ENCODE assay signal across 28 cellular contexts in the genomic region with DNA sequence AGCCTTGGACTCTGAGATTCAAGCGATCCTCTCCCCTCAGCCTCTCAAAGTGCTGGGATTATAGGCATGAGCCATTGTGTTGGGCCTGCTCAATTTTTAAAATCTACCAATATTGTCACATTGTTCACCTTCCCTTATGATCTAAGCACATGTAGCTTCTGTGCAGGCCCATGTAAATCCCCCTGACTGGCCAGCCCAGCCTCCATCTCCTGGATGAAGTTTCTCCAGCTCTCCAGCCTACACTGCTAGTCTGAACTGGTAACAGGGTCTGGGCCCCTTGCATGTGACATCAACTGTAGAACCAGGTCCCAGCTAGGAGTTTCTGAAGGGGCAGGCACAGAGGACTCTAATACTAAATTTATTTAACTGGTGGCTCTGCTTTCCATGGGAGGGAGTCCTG. TPM values are rescaled to one million over a fixed set of nuclear protein-coding genes. Genes with fewer than 3 reads are reported as not detected.
DNase-seq lines count a peak whose midpoint lies in the region; ATAC-seq, FAIRE-seq and TF ChIP-seq lines count a peak whose summit lies in the region.
"Had no signal": no experiment of that assay in that cellular context is flagged by ENCODE, and none has a peak within 500 bp of the region (broad histone marks: within the 10 kb centered on the region; RNA-seq: fewer than 3 reads in every experiment).

No MANE protein-coding gene starts in this region.

- H3K4me1 ChIP-seq in astrocyte (ENCODE audit: insufficient read depth, low read length) = no peaks in the 10 kb centered on the region
- H3K4me1 ChIP-seq: adrenal gland, body of pancreas, gastrocnemius medialis, SJSA1, suprapubic skin, upper lobe of right lung had no signal

- H3K27me3 Mint-ChIP-seq in activated T-cell treated with anti-CD3 and anti-CD28 coated beads, Interleukin-2, amount 50 U/mL, for 72 hours (ENCODE audit: low read depth) = no peaks in the 10 kb centered on the region
- H3K27me3 Mint-ChIP-seq in astrocyte (ENCODE audit: low read depth, unreplicated experiment) = no peaks in the 10 kb centered on the region
- H3K27me3 Mint-ChIP-seq in natural killer cell (ENCODE audit: low read depth in 2 of 2) = no peaks in the 10 kb centered on the region
- H3K27me3 Mint-ChIP-seq: naive B cell; stimulated activated memory B cell treated with anti-CD40 and anti-IgM and Interleukin-4, amounts not matched to agents 10 μg/mL and 1 μg/mL and 100 μg/mL, for 72 hours had no signal

- H3K4me1 Mint-ChIP-seq in activated T-cell treated with anti-CD3 and anti-CD28 coated beads, Interleukin-2, amount 50 U/mL, for 72 hours (ENCODE audit: low read depth) = peaks cover 53% of the 10 kb centered on the region
- H3K4me1 Mint-ChIP-seq in astrocyte (ENCODE audit: low read depth, unreplicated experiment) (no peaks in the 10 kb centered on the region), natural killer cell (peaks cover 80 to 86% of the 10 kb centered on the region in 2 donors)
- H3K4me1 Mint-ChIP-seq: mesothelial cell of epicardium had no signal

- H3K4me3 Mint-ChIP-seq in activated T-cell treated with anti-CD3 and anti-CD28 coated beads, Interleukin-2, amount 50 U/mL, for 72 hours = peak overlapping the region; percentile 6 to 63
- H3K4me3 Mint-ChIP-seq in astrocyte (ENCODE audit: unreplicated experiment) (no peak overlapping the region), natural killer cell (peak overlapping the region; percentile 64)
- H3K4me3 Mint-ChIP-seq: mesothelial cell of epicardium; stimulated activated memory B cell treated with anti-CD40 and anti-IgM and Interleukin-4, amounts not matched to agents 10 μg/mL and 1 μg/mL and 100 μg/mL, for 72 hours had no signal

- peaks cover 18% of the 10 kb centered on the region for H4K20me1 ChIP-seq in astrocyte (ENCODE audit: insufficient read depth, low read length)

- H3K9me3 Mint-ChIP-seq in activated T-cell treated with anti-CD3 and anti-CD28 coated beads, Interleukin-2, amount 50 U/mL, for 72 hours = no peaks in the 10 kb centered on the region
- no peaks in the 10 kb centered on the region for H3K9me3 Mint-ChIP-seq in astrocyte (ENCODE audit: unreplicated experiment)
- H3K9me3 Mint-ChIP-seq in natural killer cell = no peaks in the 10 kb centered on the region
- H3K9me3 Mint-ChIP-seq: mesothelial cell of epicardium; naive B cell; stimulated activated memory B cell treated with anti-CD40 and anti-IgM and Interleukin-4, amounts not matched to agents 10 μg/mL and 1 μg/mL and 100 μg/mL, for 72 hours had no signal

- no peaks in the 10 kb centered on the region for H3K79me2 ChIP-seq in astrocyte (ENCODE audit: insufficient read depth, low read length)

- H3K4me2 ChIP-seq in astrocyte (ENCODE audit: low read length) = no peak overlapping the region
- H3K4me2 ChIP-seq: BLaER1 had no signal

- intact Hi-C loops in natural killer cell (cut with micrococcal nuclease) = no loop called here

- H3K27ac ChIP-seq in KOPT-K1 (ENCODE audit: low read depth, low read length, poor library complexity, severe bottlenecking) (peak overlapping the region; percentile 93), astrocyte (ENCODE audit: low read depth, low read length) (no peak overlapping the region)
- H3K27ac ChIP-seq: adrenal gland, BLaER1, body of pancreas, gastrocnemius medialis, SJSA1, suprapubic skin, upper lobe of right lung had no signal

- no peak for TF ChIP-seq CTCF in astrocyte (IDR thresholded peaks at IDR 0.05; ENCODE audit: insufficient read depth, low read depth, low read length)
- no peak for TF ChIP-seq CTCF in natural killer cell (IDR thresholded peaks at IDR 0.05)

- peaks cover 18 to 53% of the 10 kb centered on the region in 2 donors for H3K36me3 Mint-ChIP-seq in activated T-cell treated with anti-CD3 and anti-CD28 coated beads, Interleukin-2, amount 50 U/mL, for 72 hours (ENCODE audit: insufficient read depth in 2 of 2)
- H3K36me3 Mint-ChIP-seq in astrocyte (ENCODE audit: low read depth, unreplicated experiment) = peaks cover 52% of the 10 kb centered on the region
- peaks cover 7% of the 10 kb centered on the region for H3K36me3 Mint-ChIP-seq in natural killer cell

- H3K9me3 ChIP-seq in KOPT-K1 (ENCODE audit: insufficient read depth, low read length, poor library complexity, severe bottlenecking) (no peaks in the 10 kb centered on the region), astrocyte (ENCODE audit: insufficient read depth, low read depth, low read length) (no peaks in the 10 kb centered on the region)
- H3K9me3 ChIP-seq: adrenal gland, BLaER1, body of pancreas, gastrocnemius medialis, SJSA1, suprapubic skin, upper lobe of right lung had no signal

- FAIRE-seq in astrocyte (lab: Jason Lieb, UNC) = no peak
- FAIRE-seq: endothelial cell of umbilical vein, GM12878, GM19239, H54, TTC549 had no signal

- ATAC-seq in activated T-cell treated with anti-CD3 and anti-CD28 coated beads, Interleukin-2, amount 50 U/mL, for 72 hours (replicated peaks in 1 of 2) = no peak
- ATAC-seq in natural killer cell (no peak), GM19397 (IDR thresholded peaks at IDR 0.05; ENCODE audit: unreplicated experiment) (no peak)
- ATAC-seq: body of pancreas; gastrocnemius medialis; GM12878; stimulated activated memory B cell treated with anti-CD40 and anti-IgM and Interleukin-4, amounts not matched to agents 10 μg/mL and 1 μg/mL and 100 μg/mL, for 72 hours; upper lobe of right lung had no signal

- H3K4me3 ChIP-seq in astrocyte (ENCODE audit: insufficient read depth, low read depth, low read length) = no peak overlapping the region
- H3K4me3 ChIP-seq: adrenal gland, BLaER1, body of pancreas, gastrocnemius medialis, GM12878, SJSA1, suprapubic skin, upper lobe of right lung had no signal

- DNase-seq in activated T-cell treated with anti-CD3 and anti-CD28 coated beads, Interleukin-2, amount 50 U/mL, for 72 hours = no peak
- no peak for DNase-seq in activated T-cell treated with anti-CD3 and anti-CD28 coated beads, Interleukin-2, amount 50 U/mL, for 48 hours
- no peak for DNase-seq in astrocyte (ENCODE audit: low read depth)
- DNase-seq in natural killer cell = no peak
- no peak for DNase-seq in AG08396 (ENCODE audit: low spot score)
- DNase-seq in NCI-H2171 (lab: John Stamatoyannopoulos, UW) = no peak
- DNase-seq: activated CD4-positive, CD25-positive, alpha-beta regulatory T cell treated with anti-CD3 and anti-CD28 coated beads, Interleukin-2, amount 50 U/mL, for 72 hours; adrenal gland; body of pancreas; COR-L47; gastrocnemius medialis; naive B cell; NCI-H1048; NCI-H446; RPMI8226; upper lobe of right lung had no signal

- no peak overlapping the region for H3K27ac Mint-ChIP-seq in activated T-cell treated with anti-CD3 and anti-CD28 coated beads, Interleukin-2, amount 50 U/mL, for 72 hours
- H3K27ac Mint-ChIP-seq in astrocyte (ENCODE audit: unreplicated experiment) (peak overlapping the region; percentile 62), natural killer cell (peak overlapping the region; percentile 98 to 99)
- H3K27ac Mint-ChIP-seq: mesothelial cell of epicardium; stimulated activated memory B cell treated with anti-CD40 and anti-IgM and Interleukin-4, amounts not matched to agents 10 μg/mL and 1 μg/mL and 100 μg/mL, for 72 hours had no signal

- H3K36me3 ChIP-seq in KOPT-K1 (ENCODE audit: insufficient read depth, low read length) = peaks cover 93% of the 10 kb centered on the region
- peaks cover 59% of the 10 kb centered on the region for H3K36me3 ChIP-seq in astrocyte (ENCODE audit: insufficient read depth, low read length)

- H3K27me3 ChIP-seq in astrocyte (ENCODE audit: insufficient read depth, low read length) = no peaks in the 10 kb centered on the region
- H3K27me3 ChIP-seq: adrenal gland, BLaER1, body of pancreas, gastrocnemius medialis, SJSA1, suprapubic skin, upper lobe of right lung had no signal

- no peak overlapping the region for H3K9ac ChIP-seq in astrocyte (ENCODE audit: low read length)
- H3K9ac ChIP-seq: BLaER1 had no signal

- H2AFZ ChIP-seq in astrocyte (ENCODE audit: low read depth, low read length) = no peak overlapping the region

RNA-seq across cellular contexts. Expression of gene YPEL1, which starts 32.8 kb away (rescaled TPM):
- 1 to 10 TPM; 2.5 to 4.4 TPM for total RNA-seq in activated T-cell treated with anti-CD3 and anti-CD28 coated beads, Interleukin-2, amount 50 U/mL, for 72 hours
- total RNA-seq in astrocyte (0.82 and 0.86 TPM in 2 replicates), natural killer cell (10 to 100 TPM; 59.9 to 86.3 (median 68.8) TPM)

Comparison
In these comparisons a context has a peak if more than half of its experiments do, and no peak if none do; other contexts are left out.
1. RNA of gene YPEL1, which starts 32.8 kb away (total RNA-seq): 59.9 to 86.3 TPM in natural killer cell; 2.5 to 4.4 TPM in activated T-cell treated with anti-CD3 and anti-CD28 coated beads, Interleukin-2, amount 50 U/mL, for 72 hours and 0.82 to 0.86 TPM in astrocyte; every median in the first group is over 10 times any median in the second.